Comparison of ENCODE assay signal across 8 cellular contexts in the genomic region with DNA sequence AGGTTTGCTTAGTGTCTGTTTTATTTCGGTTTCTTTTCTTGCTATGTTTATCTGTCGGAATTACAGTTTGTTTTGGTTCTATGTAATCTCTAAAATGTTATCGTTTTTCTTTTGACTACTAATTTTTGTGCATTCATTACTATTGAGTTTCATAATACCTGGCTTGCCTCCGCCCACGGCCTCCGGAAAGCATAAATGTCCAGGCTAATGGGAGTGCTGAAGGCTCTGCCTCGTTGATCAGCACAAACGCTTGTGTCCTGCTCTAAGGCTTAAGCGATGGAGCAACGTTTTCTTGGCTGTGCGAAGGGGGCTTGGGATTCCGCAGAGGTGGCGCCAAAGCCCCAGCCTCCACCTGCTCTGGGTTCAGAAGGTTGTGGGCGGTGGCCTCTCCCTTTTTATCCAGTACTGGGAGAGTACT. TPM values are rescaled to one million over a fixed set of nuclear protein-coding genes. Genes with fewer than 3 reads are reported as not detected.
DNase-seq lines count a peak whose midpoint lies in the region; ATAC-seq and TF ChIP-seq lines count a peak whose summit lies in the region.

No MANE protein-coding gene starts in this region.

- H3K9me3 Mint-ChIP-seq in endodermal cell (peaks cover 4% of the 10 kb centered on the region), osteocyte (ENCODE audit: unreplicated experiment) (no peaks in the 10 kb centered on the region)

- CTCF ChIA-PET in BJ (lab: Yijun Ruan, JAX): interaction anchor here (0.9 to 2.2 kb wide), 8 partner anchors 11 to 112 kb away, joined by 3 to 8 read pairs (median 5); no protein-coding TSS in a partner anchor

- H3K27ac Mint-ChIP-seq in endodermal cell (no peak overlapping the region), osteocyte (ENCODE audit: unreplicated experiment) (peak overlapping the region; percentile 100)

- H3K27me3 ChIP-seq in BJ (ENCODE audit: control insufficient read depth, insufficient read depth, low read length): no peaks in the 10 kb centered on the region
- peaks cover 29% of the 10 kb centered on the region for H3K27me3 ChIP-seq in endodermal cell (ENCODE audit: control insufficient read depth, insufficient read depth, low read length, poor library complexity, severe bottlenecking)

- POLR2A ChIA-PET in BJ (lab: Charles Lee): interaction anchor here (0.8 to 1.4 kb wide), 2 partner anchors 11 to 45 kb away, joined by 4 to 6 read pairs; no protein-coding TSS in a partner anchor

- H3K27ac ChIP-seq in endodermal cell (ENCODE audit: low read depth, low read length) (no peak overlapping the region), substantia nigra (ENCODE audit: low read depth, low read length, poor library complexity, severe bottlenecking) (no peak overlapping the region)

- WGBS in endodermal cell (ENCODE audit: insufficient coverage in 1 of 2, insufficient read length in 1 of 2), 2 experiments: 0 to 5% methylated on average over 6 to 14 of the region's 14 CpGs

- H3K4me1 Mint-ChIP-seq in endodermal cell (peaks cover 40% of the 10 kb centered on the region), osteocyte (ENCODE audit: unreplicated experiment) (peaks cover 47% of the 10 kb centered on the region)

- H3K4me3 Mint-ChIP-seq in endodermal cell (peak overlapping the region; percentile 80), osteocyte (ENCODE audit: unreplicated experiment) (peak overlapping the region; percentile 94)

- H3K27me3 Mint-ChIP-seq in endodermal cell (ENCODE audit: insufficient read depth): peaks cover 69% of the 10 kb centered on the region
- no peaks in the 10 kb centered on the region for H3K27me3 Mint-ChIP-seq in osteocyte (ENCODE audit: unreplicated experiment)

- no peak overlapping the region for H3K9ac ChIP-seq in endodermal cell (ENCODE audit: extremely low read depth, low read length, poor library complexity, severe bottlenecking)

- DNase-seq in BJ (ENCODE audit: low read depth) (no peak), SHP77 treated with DMSO at 0.1 percent for 48 hours (lab: John Stamatoyannopoulos, UW) (peak; percentile 81), endodermal cell (peak; percentile 77), osteocyte (ENCODE audit: extremely low spot score, unreplicated experiment) (no peak), substantia nigra (lab: John Stamatoyannopoulos, UW) (no peak), amniotic stem cell (lab: John Stamatoyannopoulos, UW) (no peak)

- H3K36me3 ChIP-seq in BJ (ENCODE audit: control insufficient read depth, insufficient read depth, low read length): no peaks in the 10 kb centered on the region
- H3K36me3 ChIP-seq in endodermal cell (ENCODE audit: control insufficient read depth, insufficient read depth, low read length): no peaks in the 10 kb centered on the region

- H3K36me3 Mint-ChIP-seq in endodermal cell (ENCODE audit: low read depth) (no peaks in the 10 kb centered on the region), osteocyte (ENCODE audit: unreplicated experiment) (peaks cover 2% of the 10 kb centered on the region)

- peak; percentile 9 for ATAC-seq in GM18909 (IDR thresholded peaks at IDR 0.05; ENCODE audit: poor library complexity, unreplicated experiment)
- peak; percentile 3 for ATAC-seq in HG03159 (IDR thresholded peaks at IDR 0.05; ENCODE audit: unreplicated experiment)

- TF ChIP-seq CTCF in BJ (IDR thresholded peaks at IDR 0.05; ENCODE audit: insufficient read depth, low read depth, low read length): no peak
- TF ChIP-seq CTCF in endodermal cell (conservative IDR thresholded peaks at IDR 0.05): no peak
- no peak for TF ChIP-seq CTCF in osteocyte (IDR thresholded peaks at IDR 0.05)

- peak overlapping the region; percentile 33 for H3K4me3 ChIP-seq in BJ (ENCODE audit: low read depth, low read length)
- peak overlapping the region; percentile 93 for H3K4me3 ChIP-seq in endodermal cell (ENCODE audit: low read length)

- H3K9me3 ChIP-seq in endodermal cell (ENCODE audit: control insufficient read depth, low read length): no peaks in the 10 kb centered on the region

- H3K4me1 ChIP-seq in endodermal cell (ENCODE audit: control insufficient read depth, insufficient read depth, low read length): peaks cover 4% of the 10 kb centered on the region

RNA-seq across cellular contexts. Expression of gene ANXA2R, which starts 19.8 kb away (rescaled TPM):
- 0.53 and 0.74 TPM in 2 replicates for polyA plus RNA-seq in BJ (2011; rRNA removed)
- polyA minus RNA-seq in BJ (2011; rRNA and poly(A)+ RNA removed): 2.4 and 3.0 TPM in 2 replicates
- total RNA-seq in endodermal cell (under 1 TPM; 0.73 to 0.97 TPM), osteocyte (5.2 and 5.3 TPM in 2 replicates)
- polyA plus RNA-seq in endodermal cell (2013, experiment 1 of 2): 1.5 TPM
- polyA plus RNA-seq in endodermal cell (2013, experiment 2 of 2): 0.91 TPM

Comparison
In these comparisons a context has a peak if more than half of its experiments do, and no peak if none do; other contexts are left out.
1. DNase-seq: peak in SHP77 treated with DMSO at 0.1 percent for 48 hours (single experiment) and endodermal cell (single experiment); none in BJ (single experiment), osteocyte (single experiment), substantia nigra (0 of 49) and amniotic stem cell (single experiment).